Comparison of ENCODE assay signal across 1 cellular context in genomic region chr17:82003411-82004381, GRCh38.
TF ChIP-seq lines count a peak whose summit lies in the region.

No MANE protein-coding gene starts in this region.

TF ChIP-seq in GM23338, 12 proteins besides CTCF, POLR2A, EP300 and RAD21 (continued from another document):
- TF ChIP-seq ZNF462 (CRISPR knock-in tag; IDR thresholded peaks at IDR 0.05), result no peak
